1 cellular context compared by ENCODE assay signal in the genomic region with DNA sequence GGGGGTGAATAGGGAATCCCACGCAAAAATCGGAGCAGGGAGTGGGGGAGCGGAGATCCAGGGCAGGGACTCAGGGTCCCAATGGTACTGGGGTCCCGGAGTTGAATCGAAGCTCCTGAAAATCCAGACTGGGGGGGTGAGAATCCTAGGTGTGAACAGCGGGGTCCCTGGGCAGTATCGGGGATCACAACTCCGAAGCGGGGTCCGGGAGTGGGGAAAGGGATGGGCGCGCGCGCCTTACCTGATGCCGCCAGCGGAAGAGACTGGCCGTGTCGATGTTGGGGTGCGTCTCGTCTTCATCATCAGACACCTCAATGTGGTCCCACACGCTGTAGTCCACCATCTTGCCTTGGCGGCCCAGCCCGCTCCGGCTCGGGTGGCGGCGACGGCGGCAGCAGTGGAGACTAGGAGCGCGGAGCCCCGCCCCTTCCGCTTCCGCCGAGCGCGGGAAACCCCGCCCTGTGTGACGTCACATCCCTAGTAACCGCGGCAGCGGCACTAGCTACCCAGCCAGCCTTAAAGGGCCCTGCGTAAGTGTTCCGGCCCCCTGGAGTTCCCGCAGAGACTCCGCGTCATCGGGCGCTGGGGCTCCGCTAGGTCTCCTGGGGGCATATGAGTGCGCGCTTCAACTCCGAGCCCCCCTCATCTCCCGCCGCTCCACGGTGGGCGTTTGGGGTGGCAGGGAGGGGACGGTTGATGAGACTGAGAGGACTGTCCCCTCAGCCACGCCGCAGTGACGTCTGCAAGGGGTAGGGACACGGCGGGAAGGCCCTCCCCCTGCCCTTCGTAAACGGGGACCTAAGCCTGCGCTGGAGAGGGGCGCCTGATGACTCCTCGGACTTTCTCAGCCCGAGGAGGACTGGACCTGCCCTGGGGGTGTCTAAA.
TF ChIP-seq lines count a peak whose summit lies in the region.

CDC37 (minus strand) TSS at position 406 of the 885 bp plus-strand sequence; CDS start at position 343, 63 bp downstream.

TF ChIP-seq in IMR-90, 13 proteins besides CTCF, POLR2A, EP300 and RAD21 (continued from another document):
- TF ChIP-seq, protein P1, sequence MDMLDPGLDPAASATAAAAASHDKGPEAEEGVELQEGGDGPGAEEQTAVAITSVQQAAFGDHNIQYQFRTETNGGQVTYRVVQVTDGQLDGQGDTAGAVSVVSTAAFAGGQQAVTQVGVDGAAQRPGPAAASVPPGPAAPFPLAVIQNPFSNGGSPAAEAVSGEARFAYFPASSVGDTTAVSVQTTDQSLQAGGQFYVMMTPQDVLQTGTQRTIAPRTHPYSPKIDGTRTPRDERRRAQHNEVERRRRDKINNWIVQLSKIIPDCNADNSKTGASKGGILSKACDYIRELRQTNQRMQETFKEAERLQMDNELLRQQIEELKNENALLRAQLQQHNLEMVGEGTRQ (IDR thresholded peaks at IDR 0.05; ENCODE audit: low read depth, low read length), result no peak
- peak; percentile 82; the same call in 1 of the 2 replicates for TF ChIP-seq CHD1 (IDR thresholded peaks at IDR 0.05; ENCODE audit: low read depth, low read length)
- no peak for TF ChIP-seq NFE2L2 (IDR thresholded peaks at IDR 0.05; ENCODE audit: low read depth, low read length)
- no peak for TF ChIP-seq RCOR1 (IDR thresholded peaks at IDR 0.05; ENCODE audit: insufficient replicate concordance, low read length)
